ENCODE assay signal across 8 cellular contexts in the genomic region with DNA sequence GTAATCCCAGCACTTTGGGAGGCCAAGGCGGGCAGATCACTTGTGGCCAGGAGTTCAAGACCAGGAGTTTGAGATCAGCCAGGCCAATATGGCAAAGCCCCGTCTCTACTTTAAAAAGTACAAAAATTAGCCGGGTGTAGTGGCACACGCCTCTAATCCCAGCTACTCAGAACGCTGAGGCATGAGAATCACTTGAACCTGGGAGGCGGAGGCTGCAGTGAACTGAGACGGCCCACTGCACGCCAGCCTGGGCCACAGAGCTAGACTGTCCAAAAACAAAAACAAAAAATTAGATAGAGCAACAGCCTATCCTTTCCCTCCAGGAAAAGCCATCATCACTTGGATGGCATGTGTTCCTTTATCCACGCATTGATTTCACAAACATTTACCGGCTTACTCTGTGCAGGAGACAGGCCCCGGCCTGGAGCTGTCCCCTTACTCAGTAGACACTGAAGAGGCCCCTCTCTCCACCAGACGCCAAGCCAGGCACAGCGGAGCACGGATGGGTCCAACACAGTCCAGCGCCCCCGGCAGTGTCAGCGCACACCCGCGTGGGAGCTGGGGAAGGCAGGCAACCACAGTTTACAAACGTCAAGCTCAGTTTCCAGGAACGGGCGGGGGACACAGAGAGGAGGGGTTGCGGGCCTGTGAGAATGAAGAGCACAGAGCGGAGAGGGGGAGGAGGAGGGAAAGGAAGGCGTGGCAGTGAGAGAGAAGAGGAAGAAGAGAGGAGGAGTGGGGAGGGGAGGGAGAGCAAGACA. TPM values are rescaled to one million over a fixed set of nuclear protein-coding genes. Genes with fewer than 3 reads are reported as not detected.
DNase-seq lines count a peak whose midpoint lies in the region; ATAC-seq lines count a peak whose summit lies in the region.

No MANE protein-coding gene starts in this region.

- peak overlapping the region; percentile 44 for H3K27ac Mint-ChIP-seq in activated T-cell treated with anti-CD3 and anti-CD28 coated beads, Interleukin-2, amount 50 U/mL, for 72 hours
- no peak overlapping the region for H3K27ac Mint-ChIP-seq in immature natural killer cell

- peak; percentile 26 for DNase-seq in SKM-1 treated with dmso at 0.1 percent for 144 hours (lab: John Stamatoyannopoulos, UW; ENCODE audit: unreplicated experiment)
- DNase-seq in SKM-1 (lab: John Stamatoyannopoulos, UW; ENCODE audit: unreplicated experiment), result no peak
- peak; percentile 62 to 70 for DNase-seq in activated T-cell treated with anti-CD3 and anti-CD28 coated beads, Interleukin-2, amount 50 U/mL, for 72 hours
- no peak for DNase-seq in immature natural killer cell
- peak; percentile 17 to 61 (median 25) for DNase-seq in stimulated activated CD4-positive, alpha-beta T cell treated with anti-CD3 and anti-CD28 coated beads, TNF-alpha, amount 100 ng/mL, for 24 hours (ENCODE audit: low read depth in 3 of 3)
- DNase-seq in RPMI8226, result no peak
- DNase-seq in DMS53 (lab: John Stamatoyannopoulos, UW), result no peak

- H3K9me3 Mint-ChIP-seq in activated T-cell treated with anti-CD3 and anti-CD28 coated beads, Interleukin-2, amount 50 U/mL, for 72 hours, result peaks cover 0 to 2% of the 10 kb centered on the region in 2 donors
- H3K9me3 Mint-ChIP-seq in immature natural killer cell, result peaks cover 0 to 2% (median 0%) of the 10 kb centered on the region in 6 donors

- peaks cover 0 to 2% of the 10 kb centered on the region in 2 donors for H3K36me3 Mint-ChIP-seq in activated T-cell treated with anti-CD3 and anti-CD28 coated beads, Interleukin-2, amount 50 U/mL, for 72 hours (ENCODE audit: insufficient read depth in 2 of 2)
- no peaks in the 10 kb centered on the region for H3K36me3 Mint-ChIP-seq in immature natural killer cell

- peaks cover 16% of the 10 kb centered on the region for H3K27me3 Mint-ChIP-seq in activated T-cell treated with anti-CD3 and anti-CD28 coated beads, Interleukin-2, amount 50 U/mL, for 72 hours (ENCODE audit: low read depth)
- H3K27me3 Mint-ChIP-seq in immature natural killer cell (ENCODE audit: low read depth in 3 of 3), result peaks cover 0 to 17% (median 10%) of the 10 kb centered on the region in 3 donors

- H3K4me1 Mint-ChIP-seq in activated T-cell treated with anti-CD3 and anti-CD28 coated beads, Interleukin-2, amount 50 U/mL, for 72 hours (ENCODE audit: low read depth), result peaks cover 45% of the 10 kb centered on the region
- H3K4me1 Mint-ChIP-seq in immature natural killer cell, result peaks cover 36 to 41% of the 10 kb centered on the region in 2 donors

- peak overlapping the region; percentile 87 to 95 for H3K4me3 Mint-ChIP-seq in activated T-cell treated with anti-CD3 and anti-CD28 coated beads, Interleukin-2, amount 50 U/mL, for 72 hours
- H3K4me3 Mint-ChIP-seq in immature natural killer cell, result peak overlapping the region in 4 of 5 donors; percentile 21 to 81 (median 64)

- peak; percentile 62 to 66 for ATAC-seq in activated T-cell treated with anti-CD3 and anti-CD28 coated beads, Interleukin-2, amount 50 U/mL, for 72 hours (replicated peaks in 1 of 2)
- no peak for ATAC-seq in GM19023 (IDR thresholded peaks at IDR 0.05; ENCODE audit: unreplicated experiment)

RNA-seq across cellular contexts. Expression of gene GP5, which starts 3.1 kb away (rescaled TPM):
- 1 to 10 TPM; 1.6 to 1.9 TPM for total RNA-seq in activated T-cell treated with anti-CD3 and anti-CD28 coated beads, Interleukin-2, amount 50 U/mL, for 72 hours
- polyA plus RNA-seq in immature natural killer cell, result under 1 TPM in 2 of 3 donors, not detected in 1; 0.20 to 0.37 TPM

RNA-seq across cellular contexts. Expression of gene LRRC15, which starts 26.4 kb away (rescaled TPM):
- total RNA-seq in activated T-cell treated with anti-CD3 and anti-CD28 coated beads, Interleukin-2, amount 50 U/mL, for 72 hours, result not detected
- polyA plus RNA-seq in immature natural killer cell, result not detected

RNA-seq across cellular contexts. Expression of gene CPN2, which starts 44.8 kb away (rescaled TPM):
- total RNA-seq in activated T-cell treated with anti-CD3 and anti-CD28 coated beads, Interleukin-2, amount 50 U/mL, for 72 hours, result not detected
- polyA plus RNA-seq in immature natural killer cell, result not detected

Comparison
In these comparisons a context has a peak if more than half of its experiments do, and no peak if none do; other contexts are left out.
1. DNase-seq: peak in SKM-1 treated with dmso at 0.1 percent for 144 hours (single experiment), activated T-cell treated with anti-CD3 and anti-CD28 coated beads, Interleukin-2, amount 50 U/mL, for 72 hours (2 of 2) and stimulated activated CD4-positive, alpha-beta T cell treated with anti-CD3 and anti-CD28 coated beads, TNF-alpha, amount 100 ng/mL, for 24 hours (3 of 3); none in SKM-1 (single experiment), immature natural killer cell (0 of 3), RPMI8226 (single experiment) and DMS53 (single experiment).